Comparison of ENCODE assay signal across 8 cellular contexts in genomic region chr5:172559004-172559932, GRCh38.
DNase-seq lines count a peak whose midpoint lies in the region; ATAC-seq and TF ChIP-seq lines count a peak whose summit lies in the region.

No MANE protein-coding gene starts in this region.

- no peaks in the 10 kb centered on the region for H3K4me1 Mint-ChIP-seq in naive thymus-derived CD8-positive, alpha-beta T cell

- peaks cover 2 to 14% (median 9%) of the 10 kb centered on the region in 5 donors for H3K27me3 Mint-ChIP-seq in naive thymus-derived CD8-positive, alpha-beta T cell

- H3K4me2 ChIP-seq in skeletal muscle satellite cell (ENCODE audit: low read length) = peak overlapping the region; percentile 88

- H3K9ac ChIP-seq in skeletal muscle satellite cell (ENCODE audit: low read depth, low read length) = peak overlapping the region; percentile 30

- H3K4me3 Mint-ChIP-seq in naive thymus-derived CD8-positive, alpha-beta T cell = no peak overlapping the region

- H3K4me3 ChIP-seq in WI38 (ENCODE audit: low read depth, low read length) (peak overlapping the region; percentile 46), skeletal muscle satellite cell (ENCODE audit: low read length) (peak overlapping the region; percentile 63)

- peaks cover 16% of the 10 kb centered on the region for H3K4me1 ChIP-seq in skeletal muscle satellite cell (ENCODE audit: control insufficient read depth, insufficient read depth, low read length)

- ATAC-seq in left cardiac atrium = peak; percentile 56 to 75
- no peak for ATAC-seq in HG03095 (IDR thresholded peaks at IDR 0.05; ENCODE audit: unreplicated experiment)
- no peak for ATAC-seq in naive thymus-derived CD8-positive, alpha-beta T cell

- POLR2A ChIA-PET in naive thymus-derived CD8-positive, alpha-beta T cell (lab: Charles Lee) = no interaction called here

- no peak for TF ChIP-seq CTCF in WI38 (IDR thresholded peaks at IDR 0.05; ENCODE audit: low read depth, low read length)

- DNase-seq in GM04504 (ENCODE audit: low read depth) (peak; percentile 40), left cardiac atrium (peak; percentile 52), NCI-H345 treated with DMSO at 0.1 percent for 48 hours (lab: John Stamatoyannopoulos, UW; ENCODE audit: unreplicated experiment) (no peak), NCI-H774 (lab: John Stamatoyannopoulos, UW) (no peak)
- DNase-seq in naive thymus-derived CD8-positive, alpha-beta T cell = no peak

- H3K27me3 ChIP-seq in skeletal muscle satellite cell (ENCODE audit: control insufficient read depth, insufficient read depth, low read length) = peaks cover 55% of the 10 kb centered on the region

- intact Hi-C loops in left cardiac atrium (cut with DNase I) = no loop called here

- H3K27ac Mint-ChIP-seq in naive thymus-derived CD8-positive, alpha-beta T cell = no peak overlapping the region

- no peaks in the 10 kb centered on the region for H3K36me3 Mint-ChIP-seq in naive thymus-derived CD8-positive, alpha-beta T cell

- no peaks in the 10 kb centered on the region for H3K9me3 ChIP-seq in skeletal muscle satellite cell (replicated peaks; ENCODE audit: low read length)

- no peaks in the 10 kb centered on the region for H3K9me3 Mint-ChIP-seq in naive thymus-derived CD8-positive, alpha-beta T cell

- H3K36me3 ChIP-seq in skeletal muscle satellite cell (ENCODE audit: insufficient read depth, low read length) = no peaks in the 10 kb centered on the region

Comparison
In these comparisons a context has a peak if more than half of its experiments do, and no peak if none do; other contexts are left out.
1. DNase-seq: peak in GM04504 (single experiment) and left cardiac atrium (single experiment); none in NCI-H345 treated with DMSO at 0.1 percent for 48 hours (single experiment), naive thymus-derived CD8-positive, alpha-beta T cell (0 of 10) and NCI-H774 (single experiment).
2. ATAC-seq: peak in left cardiac atrium (2 of 2); none in HG03095 (single experiment) and naive thymus-derived CD8-positive, alpha-beta T cell (0 of 2).